ENCODE assay signal across 8 cellular contexts in genomic region chr3:138114988-138115971, GRCh38. TPM values are rescaled to one million over a fixed set of nuclear protein-coding genes. Genes with fewer than 3 reads are reported as not detected.
DNase-seq lines count a peak whose midpoint lies in the region; ATAC-seq lines count a peak whose summit lies in the region.

DZIP1L (minus strand) TSS chr3:138115608; CDS start chr3:138103971, 11,637 bp downstream.

- H3K27me3 ChIP-seq in CD4-positive, CD25-positive, alpha-beta regulatory T cell (ENCODE audit: control insufficient read depth, insufficient read depth, low read length): peaks cover 11% of the 10 kb centered on the region

- peak; percentile 61 to 72 for ATAC-seq in CD4-positive, CD25-positive, alpha-beta regulatory T cell (ENCODE audit: low read depth in 2 of 2)
- ATAC-seq in GM19351 (IDR thresholded peaks at IDR 0.05; ENCODE audit: unreplicated experiment): peak; percentile 85
- peak; percentile 86 for ATAC-seq in HG03460 (IDR thresholded peaks at IDR 0.05; ENCODE audit: unreplicated experiment)
- ATAC-seq in HG03135 (IDR thresholded peaks at IDR 0.05; ENCODE audit: unreplicated experiment): no peak

- peaks cover 0 to 13% (median under 1%) of the 10 kb centered on the region in 4 donors for H3K4me1 Mint-ChIP-seq in CD4-positive, CD25-positive, alpha-beta regulatory T cell
- H3K4me1 Mint-ChIP-seq in activated naive CD8-positive, alpha-beta T cell treated with anti-CD3 and anti-CD28 coated beads for 36 hours: peaks cover 3% of the 10 kb centered on the region

- peak within 1 kb of the TSS; percentile 9 to 77 (median 62) for H3K4me3 Mint-ChIP-seq in CD4-positive, CD25-positive, alpha-beta regulatory T cell
- H3K4me3 Mint-ChIP-seq in activated naive CD8-positive, alpha-beta T cell treated with anti-CD3 and anti-CD28 coated beads for 36 hours: peak within 1 kb of the TSS; percentile 72

- H3K4me1 ChIP-seq in CD4-positive, CD25-positive, alpha-beta regulatory T cell (ENCODE audit: control insufficient read depth, insufficient read depth, low read length, poor library complexity, severe bottlenecking): peaks cover 11% of the 10 kb centered on the region

- no peak within 1 kb of the TSS for H3K27ac ChIP-seq in CD4-positive, CD25-positive, alpha-beta regulatory T cell (ENCODE audit: insufficient read depth, low read length, poor library complexity, severe bottlenecking)

- peaks cover 69% of the 10 kb centered on the region for H3K27me3 Mint-ChIP-seq in CD4-positive, CD25-positive, alpha-beta regulatory T cell
- H3K27me3 Mint-ChIP-seq in activated naive CD8-positive, alpha-beta T cell treated with anti-CD3 and anti-CD28 coated beads for 36 hours: peaks cover 53% of the 10 kb centered on the region

- intact Hi-C loops in head of caudate nucleus (cut with DNase I): loop anchor here (5.0 kb wide), 1 partner anchor 48 kb away; no protein-coding TSS in a partner anchor

- no peaks in the 10 kb centered on the region for H3K36me3 Mint-ChIP-seq in CD4-positive, CD25-positive, alpha-beta regulatory T cell
- H3K36me3 Mint-ChIP-seq in activated naive CD8-positive, alpha-beta T cell treated with anti-CD3 and anti-CD28 coated beads for 36 hours: no peaks in the 10 kb centered on the region

- no peaks in the 10 kb centered on the region for H3K36me3 ChIP-seq in CD4-positive, CD25-positive, alpha-beta regulatory T cell (ENCODE audit: control insufficient read depth, insufficient read depth, low read length)

- DNase-seq in CD4-positive, CD25-positive, alpha-beta regulatory T cell: peak in 1 of 3 donors; percentile 30
- DNase-seq in NOMO-1 treated with dmso at 0.1 percent for 144 hours (lab: John Stamatoyannopoulos, UW; ENCODE audit: unreplicated experiment): peak; percentile 30
- DNase-seq in activated naive CD8-positive, alpha-beta T cell treated with anti-CD3 and anti-CD28 coated beads for 36 hours: peak; percentile 56
- DNase-seq in head of caudate nucleus: peak in 40 of 42 donors; percentile 27 to 76 (median 50)
- DNase-seq in nucleus accumbens (lab: John Stamatoyannopoulos, UW): peak in 37 of 56 donors; percentile 9 to 70 (median 37)

- peaks cover 0 to 5% (median 0%) of the 10 kb centered on the region in 7 donors for H3K9me3 Mint-ChIP-seq in CD4-positive, CD25-positive, alpha-beta regulatory T cell
- H3K9me3 Mint-ChIP-seq in activated naive CD8-positive, alpha-beta T cell treated with anti-CD3 and anti-CD28 coated beads for 36 hours: no peaks in the 10 kb centered on the region

- H3K9me3 ChIP-seq in CD4-positive, CD25-positive, alpha-beta regulatory T cell (ENCODE audit: control insufficient read depth in 2 of 2, low read length in 2 of 2): no peaks in the 10 kb centered on the region

- H3K27ac Mint-ChIP-seq in CD4-positive, CD25-positive, alpha-beta regulatory T cell: no peak within 1 kb of the TSS
- H3K27ac Mint-ChIP-seq in activated naive CD8-positive, alpha-beta T cell treated with anti-CD3 and anti-CD28 coated beads for 36 hours: no peak within 1 kb of the TSS

- H3K4me3 ChIP-seq in CD4-positive, CD25-positive, alpha-beta regulatory T cell (ENCODE audit: low read depth, low read length): no peak within 1 kb of the TSS

RNA-seq across cellular contexts. Expression of gene DZIP1L, which starts in this region (rescaled TPM):
- not detected for total RNA-seq in CD4-positive, CD25-positive, alpha-beta regulatory T cell
- polyA plus RNA-seq in CD4-positive, CD25-positive, alpha-beta regulatory T cell: not detected
- total RNA-seq in activated naive CD8-positive, alpha-beta T cell treated with anti-CD3 and anti-CD28 coated beads for 36 hours: under 1 TPM; 0.22 to 0.29 TPM

Comparison
In these comparisons a context has a peak if more than half of its experiments do, and no peak if none do; other contexts are left out.
1. Peak in ATAC-seq in CD4-positive, CD25-positive, alpha-beta regulatory T cell; RNA of the gene not detected or under 1 TPM.
2. Peak in DNase-seq in activated naive CD8-positive, alpha-beta T cell treated with anti-CD3 and anti-CD28 coated beads for 36 hours; RNA of the gene not detected or under 1 TPM.